Comparison of ENCODE assay signal across 1 cellular context in the genomic region with DNA sequence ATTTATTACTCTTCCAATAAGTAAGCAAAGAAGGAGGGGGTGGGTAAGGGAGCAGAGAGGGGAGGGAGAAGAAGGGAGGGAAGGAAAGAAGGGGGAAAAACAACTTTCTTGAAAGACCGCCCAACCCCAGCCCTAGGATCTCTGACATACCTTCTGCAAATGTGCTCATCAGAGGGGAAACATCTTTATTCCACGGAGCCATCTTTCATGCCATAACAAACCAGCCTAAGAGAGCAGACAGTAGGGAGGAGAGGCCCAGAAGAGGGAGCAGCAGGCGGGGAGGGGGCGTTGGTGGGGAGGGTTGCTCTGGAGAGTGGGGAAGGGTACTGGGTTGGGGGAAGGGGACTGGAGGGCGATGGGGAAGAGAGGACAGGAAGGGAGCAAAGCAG.
TF ChIP-seq lines count a peak whose summit lies in the region.

No MANE protein-coding gene starts in this region.

TF ChIP-seq in H1, 55 proteins besides CTCF, POLR2A, EP300 and RAD21:
- TF ChIP-seq SRF (IDR thresholded peaks at IDR 0.05; ENCODE audit: low read depth, low read length), result no peak
- TF ChIP-seq JUND (IDR thresholded peaks at IDR 0.05; ENCODE audit: low read length), result no peak
- TF ChIP-seq EGR1 (IDR thresholded peaks at IDR 0.05; ENCODE audit: borderline replicate concordance, low read depth, low read length), result no peak
- no peak for TF ChIP-seq ZNF274 (IDR thresholded peaks at IDR 0.05; ENCODE audit: borderline replicate concordance, extremely low read depth, low read length)
TF ChIP-seq in H1: peak in this region for 0.
